In the genomic region with DNA sequence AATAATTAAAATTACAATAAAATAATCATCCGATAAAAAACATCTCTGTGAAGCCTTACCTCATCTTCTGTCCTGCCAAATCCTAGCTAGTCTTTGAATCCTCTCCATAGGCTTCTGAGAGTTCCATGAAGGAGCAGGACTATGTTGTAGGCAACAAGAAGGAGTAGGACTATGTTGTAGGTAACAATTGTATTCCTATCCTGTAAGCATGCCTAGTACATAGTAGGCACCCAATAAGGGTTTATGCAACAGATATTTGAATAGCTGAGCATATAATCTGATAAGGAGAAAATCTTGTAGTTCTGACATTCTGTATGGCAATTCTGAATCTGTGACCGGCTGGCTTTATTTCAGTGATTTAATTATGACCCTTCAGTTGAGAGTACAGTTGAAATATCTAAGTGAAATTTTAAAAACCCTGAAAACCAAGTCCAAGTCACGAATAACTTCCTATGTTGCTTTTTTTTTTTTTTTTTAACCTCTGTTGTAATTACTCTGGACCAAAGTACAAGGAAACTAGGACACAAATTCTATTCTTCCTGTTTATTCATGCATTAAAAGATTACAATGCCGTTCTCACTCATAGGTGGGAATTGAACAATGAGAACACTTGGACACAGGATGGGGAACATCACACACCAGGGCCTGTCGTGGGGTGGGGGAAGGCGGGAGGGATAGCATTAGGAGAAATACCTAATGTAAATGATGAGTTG, we compare ENCODE assay signal across 26 cellular contexts. TPM values are rescaled to one million over a fixed set of nuclear protein-coding genes. Genes with fewer than 3 reads are reported as not detected.
"Had no signal": no experiment of that assay in that cellular context is flagged by ENCODE, and none has a peak within 500 bp of the region (broad histone marks: within the 10 kb centered on the region; RNA-seq: fewer than 3 reads in every experiment).

No MANE protein-coding gene starts in this region.

- ATAC-seq: activated naive CD4-positive, alpha-beta T cell treated with anti-CD3 and anti-CD28 coated beads, Interleukin-2, amount 50 U/mL, for 72 hours; WTC11 had no signal

- H3K4me1 Mint-ChIP-seq: immature natural killer cell, memory B cell, naive B cell, WTC11 had no signal

- H3K9me3 ChIP-seq: sigmoid colon, thoracic aorta, upper lobe of left lung had no signal

- H3K4me1 ChIP-seq: sigmoid colon, upper lobe of left lung had no signal

- H3K36me3 ChIP-seq: sigmoid colon, thoracic aorta, upper lobe of left lung had no signal

- H3K4me3 Mint-ChIP-seq: dendritic cell treated with granulocyte-macrophage colony-stimulating factor and Interleukin-4, amounts not matched to agents 40 ng/mL and 50 ng/mL, for 4 days; immature natural killer cell; memory B cell; WTC11 had no signal

- H3K27me3 ChIP-seq: sigmoid colon, upper lobe of left lung had no signal

- H3K27ac Mint-ChIP-seq: activated naive CD4-positive, alpha-beta T cell treated with anti-CD3 and anti-CD28 coated beads, Interleukin-2, amount 50 U/mL, for 72 hours; dendritic cell treated with granulocyte-macrophage colony-stimulating factor and Interleukin-4, amounts not matched to agents 40 ng/mL and 50 ng/mL, for 4 days; immature natural killer cell; memory B cell; naive B cell; WTC11 had no signal

- H3K4me3 ChIP-seq: sigmoid colon, thoracic aorta, upper lobe of left lung had no signal

- DNase-seq: activated T-cell treated with anti-CD3 and anti-CD28 coated beads, Interleukin-2, amount 50 U/mL, for 1 hour; aorta; effector CD4-positive, alpha-beta T cell; erythroblast; foreskin fibroblast; immature natural killer cell; kidney glomerular epithelial cell; naive B cell; retina; sigmoid colon; stimulated activated CD4-positive, alpha-beta T cell treated with anti-CD3 and anti-CD28 coated beads, Interleukin-4, amount 100 ng/mL, for 1 hour; stimulated activated naive CD4-positive, alpha-beta T cell; T-helper 9 cell; upper lobe of left lung had no signal

- H3K27ac ChIP-seq: sigmoid colon, thoracic aorta, upper lobe of left lung had no signal

RNA-seq across cellular contexts. Expression of a gene that starts 27.8 kb away (rescaled TPM):
- total RNA-seq: activated naive CD4-positive, alpha-beta T cell treated with anti-CD3 and anti-CD28 coated beads, Interleukin-2, amount 50 U/mL, for 72 hours; chondrocyte; glomerular endothelial cell; mononuclear cell; osteoblast; T-helper 1 cell treated with Interleukin-12 subunit alpha and Interleukin-12 subunit beta and Interleukin-4 antibody, amounts not matched to agents 30 ng/mL and 1 ng/mL, for 36 hours; WTC11 had no signal
- polyA plus RNA-seq: fibroblast of lung, immature natural killer cell, neural cell had no signal
